ENCODE assay signal across 8 cellular contexts in the genomic region with DNA sequence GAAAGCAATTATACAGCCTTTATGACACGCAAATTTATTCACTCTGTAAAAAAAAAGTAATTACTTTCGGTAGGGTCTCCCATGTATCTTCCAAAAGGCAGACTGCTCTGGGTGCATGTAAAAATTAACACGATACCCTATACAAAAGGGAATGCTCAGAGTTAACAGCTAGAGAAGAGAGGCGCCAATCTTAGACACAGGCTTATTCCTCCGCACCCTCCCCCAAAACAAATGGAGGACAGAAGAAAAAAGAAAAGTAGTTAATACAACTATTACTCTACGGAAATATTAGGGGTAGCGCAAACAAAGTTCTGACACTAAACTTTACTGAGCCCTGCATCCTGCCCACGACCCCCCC. TPM values are rescaled to one million over a fixed set of nuclear protein-coding genes. Genes with fewer than 3 reads are reported as not detected.
DNase-seq lines count a peak whose midpoint lies in the region; ATAC-seq lines count a peak whose summit lies in the region.

No MANE protein-coding gene starts in this region.

- no peaks in the 10 kb centered on the region for H3K4me1 ChIP-seq in iPS DF 6.9 (ENCODE audit: control insufficient read depth, insufficient read depth, low read length)

- no CpG with 5 or more reads among the region's 8 CpGs for WGBS in iPS DF 6.9 (ENCODE audit: insufficient coverage, insufficient read length)

- no peaks in the 10 kb centered on the region for H3K27me3 Mint-ChIP-seq in activated CD4-positive, alpha-beta memory T cell treated with anti-CD3 and anti-CD28 coated beads, Interleukin-2, amount 10 ng/mL, durations not matched to agents 7 days and 5 days
- no peaks in the 10 kb centered on the region for H3K27me3 Mint-ChIP-seq in stimulated activated memory B cell treated with anti-CD40 and anti-IgM and Interleukin-4, amounts not matched to agents 10 μg/mL and 1 μg/mL and 100 μg/mL, for 72 hours

- no peak for DNase-seq in activated CD4-positive, alpha-beta memory T cell treated with anti-CD3 and anti-CD28 coated beads, Interleukin-2, amount 10 ng/mL, durations not matched to agents 7 days and 5 days
- DNase-seq in iPS DF 6.9 (ENCODE audit: low read depth, low spot score) (no peak), SW 1271 (lab: John Stamatoyannopoulos, UW) (no peak)
- no peak for DNase-seq in stimulated activated CD4-positive, alpha-beta T cell treated with anti-CD3 and anti-CD28 coated beads, Interleukin-4, amount 100 ng/mL, for 1 hour
- no peak for DNase-seq in stimulated activated CD4-positive, alpha-beta T cell treated with anti-CD3 and anti-CD28 coated beads, Interleukin-1b, Interleukin-23, amount 100 ng/mL, for 48 hours

- H3K36me3 Mint-ChIP-seq in activated CD4-positive, alpha-beta memory T cell treated with anti-CD3 and anti-CD28 coated beads, Interleukin-2, amount 10 ng/mL, durations not matched to agents 7 days and 5 days (ENCODE audit: low read depth): peaks cover 22% of the 10 kb centered on the region
- H3K36me3 Mint-ChIP-seq in stimulated activated memory B cell treated with anti-CD40 and anti-IgM and Interleukin-4, amounts not matched to agents 10 μg/mL and 1 μg/mL and 100 μg/mL, for 72 hours: peaks cover 7% of the 10 kb centered on the region

- peak; percentile 24 for ATAC-seq in GM18502 (IDR thresholded peaks at IDR 0.05; ENCODE audit: poor library complexity, unreplicated experiment)
- peak; percentile 19 for ATAC-seq in HG02798 (IDR thresholded peaks at IDR 0.05; ENCODE audit: poor library complexity, unreplicated experiment)
- ATAC-seq in stimulated activated memory B cell treated with anti-CD40 and anti-IgM and Interleukin-4, amounts not matched to agents 10 μg/mL and 1 μg/mL and 100 μg/mL, for 72 hours: peak; percentile 37

- POLR2A ChIA-PET in activated CD4-positive, alpha-beta memory T cell treated with anti-CD3 and anti-CD28 coated beads, Interleukin-2, amount 10 ng/mL, durations not matched to agents 7 days and 5 days (lab: Charles Lee): interaction anchor here (0.7 to 1.3 kb wide), 5 partner anchors 12 to 55 kb away, joined by 3 to 12 read pairs (median 4); no protein-coding TSS in a partner anchor

- H3K27ac Mint-ChIP-seq in activated CD4-positive, alpha-beta memory T cell treated with anti-CD3 and anti-CD28 coated beads, Interleukin-2, amount 10 ng/mL, durations not matched to agents 7 days and 5 days: peak overlapping the region; percentile 99
- H3K27ac Mint-ChIP-seq in stimulated activated memory B cell treated with anti-CD40 and anti-IgM and Interleukin-4, amounts not matched to agents 10 μg/mL and 1 μg/mL and 100 μg/mL, for 72 hours: peak overlapping the region; percentile 98

- H3K9me3 ChIP-seq in iPS DF 6.9 (ENCODE audit: control insufficient read depth, insufficient read depth, low read length): no peaks in the 10 kb centered on the region

- H3K27ac ChIP-seq in iPS DF 6.9 (ENCODE audit: low read length): no peak overlapping the region

- peaks cover 22% of the 10 kb centered on the region for H3K4me1 Mint-ChIP-seq in activated CD4-positive, alpha-beta memory T cell treated with anti-CD3 and anti-CD28 coated beads, Interleukin-2, amount 10 ng/mL, durations not matched to agents 7 days and 5 days
- H3K4me1 Mint-ChIP-seq in stimulated activated memory B cell treated with anti-CD40 and anti-IgM and Interleukin-4, amounts not matched to agents 10 μg/mL and 1 μg/mL and 100 μg/mL, for 72 hours: peaks cover 18% of the 10 kb centered on the region

- H3K4me3 Mint-ChIP-seq in activated CD4-positive, alpha-beta memory T cell treated with anti-CD3 and anti-CD28 coated beads, Interleukin-2, amount 10 ng/mL, durations not matched to agents 7 days and 5 days: peak overlapping the region; percentile 100
- peak overlapping the region; percentile 99 for H3K4me3 Mint-ChIP-seq in stimulated activated memory B cell treated with anti-CD40 and anti-IgM and Interleukin-4, amounts not matched to agents 10 μg/mL and 1 μg/mL and 100 μg/mL, for 72 hours

- H3K36me3 ChIP-seq in iPS DF 6.9 (ENCODE audit: control insufficient read depth, insufficient read depth, low read length): no peaks in the 10 kb centered on the region

- H3K27me3 ChIP-seq in iPS DF 6.9 (ENCODE audit: control insufficient read depth, insufficient read depth, low read length): no peaks in the 10 kb centered on the region

- peak overlapping the region; percentile 92; the same call in 1 of the 2 replicates for H3K4me3 ChIP-seq in iPS DF 6.9 (ENCODE audit: low read length)

- CTCF ChIA-PET in activated CD4-positive, alpha-beta memory T cell treated with anti-CD3 and anti-CD28 coated beads, Interleukin-2, amount 10 ng/mL, durations not matched to agents 7 days and 5 days (lab: Charles Lee): interaction anchor here (0.6 to 2.6 kb wide), 2 partner anchors 22 to 53 kb away, joined by 3 to 18 read pairs; no protein-coding TSS in a partner anchor

- no peaks in the 10 kb centered on the region for H3K9me3 Mint-ChIP-seq in activated CD4-positive, alpha-beta memory T cell treated with anti-CD3 and anti-CD28 coated beads, Interleukin-2, amount 10 ng/mL, durations not matched to agents 7 days and 5 days
- no peaks in the 10 kb centered on the region for H3K9me3 Mint-ChIP-seq in stimulated activated memory B cell treated with anti-CD40 and anti-IgM and Interleukin-4, amounts not matched to agents 10 μg/mL and 1 μg/mL and 100 μg/mL, for 72 hours

RNA-seq across cellular contexts. Expression of a gene that starts 0.4 kb away (rescaled TPM):
- 10 to 100 TPM; 22.5 to 23.5 TPM for total RNA-seq in activated CD4-positive, alpha-beta memory T cell treated with anti-CD3 and anti-CD28 coated beads, Interleukin-2, amount 10 ng/mL, durations not matched to agents 7 days and 5 days

RNA-seq across cellular contexts. Expression of a gene that starts 41.7 kb away (rescaled TPM):
- not detected for total RNA-seq in activated CD4-positive, alpha-beta memory T cell treated with anti-CD3 and anti-CD28 coated beads, Interleukin-2, amount 10 ng/mL, durations not matched to agents 7 days and 5 days
